ENCODE assay signal across 8 cellular contexts in the genomic region with DNA sequence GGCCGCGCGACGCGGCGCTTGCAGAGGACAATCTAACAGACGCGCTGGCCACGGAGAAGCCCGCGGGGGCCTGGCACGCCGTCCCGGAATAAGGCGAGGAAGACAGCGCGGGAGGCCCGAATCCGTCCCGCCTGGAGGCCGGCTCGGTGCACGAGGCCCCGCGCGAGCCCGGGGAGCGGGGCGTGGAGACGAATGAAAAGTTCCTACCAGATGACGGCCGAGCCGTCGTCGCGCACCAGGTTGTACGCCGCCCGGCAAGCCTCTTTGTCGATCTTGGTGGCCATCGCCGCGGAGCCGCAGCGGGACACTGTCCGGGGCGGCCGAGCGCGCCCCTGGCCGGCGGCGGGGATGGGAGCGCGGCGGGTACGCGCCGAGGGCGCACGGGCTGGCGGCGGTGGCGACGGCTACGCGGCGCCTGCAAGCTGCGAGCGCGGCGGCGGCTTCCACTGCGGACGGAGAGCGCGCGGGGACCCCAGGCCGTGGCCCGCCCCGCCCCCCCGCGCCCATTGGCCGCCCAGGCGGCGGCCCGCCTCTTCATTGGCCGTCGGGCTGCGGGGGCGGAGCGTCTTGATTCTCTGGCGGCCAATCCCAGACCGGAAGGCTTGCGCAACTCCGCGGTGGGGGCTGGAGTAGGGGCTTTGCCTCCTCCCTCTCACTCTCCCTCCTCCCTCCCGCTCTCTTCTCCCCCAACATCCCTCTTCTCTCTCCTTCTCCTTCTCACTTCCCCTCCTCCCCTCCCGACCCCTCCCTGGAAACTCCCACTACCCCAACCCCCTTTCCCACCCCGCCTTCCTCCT. TPM values are rescaled to one million over a fixed set of nuclear protein-coding genes. Genes with fewer than 3 reads are reported as not detected.
DNase-seq lines count a peak whose midpoint lies in the region; FAIRE-seq and TF ChIP-seq lines count a peak whose summit lies in the region.

A gene with protein sequence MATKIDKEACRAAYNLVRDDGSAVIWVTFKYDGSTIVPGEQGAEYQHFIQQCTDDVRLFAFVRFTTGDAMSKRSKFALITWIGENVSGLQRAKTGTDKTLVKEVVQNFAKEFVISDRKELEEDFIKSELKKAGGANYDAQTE (minus strand): TSS at position 448 of the 797 bp plus-strand sequence. CDS start 164 bp downstream, at position 284.

- H2BK15ac ChIP-seq in H1 (ENCODE audit: low read length) (no peak within 1 kb of the TSS), mesendoderm (replicated peaks; ENCODE audit: low read depth) (peak within 1 kb of the TSS; percentile 37)

- H2BK120ac ChIP-seq in H1 (replicated peaks; ENCODE audit: low read depth, low read length) (no peak within 1 kb of the TSS), mesendoderm (ENCODE audit: low read depth, low read length) (peak within 1 kb of the TSS; percentile 17)

- H3K4me1 ChIP-seq in H1 (replicated peaks in 1 of 4; ENCODE audit: control insufficient read depth in 3 of 4, insufficient read depth in 4 of 4, low read length in 3 of 4) (peaks cover 6 to 21% (median 13%) of the 10 kb centered on the region in 4 experiments), mesendoderm (ENCODE audit: control insufficient read depth, low read depth, low read length) (peaks cover 2% of the 10 kb centered on the region)

- H3K18ac ChIP-seq in H1 (ENCODE audit: extremely low read depth, low read length): peak within 1 kb of the TSS; percentile 86
- peak within 1 kb of the TSS; percentile 69 for H3K18ac ChIP-seq in mesendoderm (ENCODE audit: low read length)

- H3K9ac ChIP-seq in H1 (replicated peaks in 1 of 4; ENCODE audit: extremely low read depth in 1 of 4, low read depth in 3 of 4, low read length in 3 of 4) (peak within 1 kb of the TSS; percentile 19 to 91 (median 59); a peak in 6 of 7 replicates), mesendoderm (ENCODE audit: low read length) (peak within 1 kb of the TSS; percentile 85)

- H3K36me3 ChIP-seq in H1 (ENCODE audit: control insufficient read depth in 2 of 4, insufficient read depth in 4 of 4, low read length in 3 of 4) (peaks cover 0 to 7% (median 2%) of the 10 kb centered on the region in 4 experiments; a peak in 3 of 8 replicates), mesendoderm (ENCODE audit: control insufficient read depth, insufficient read depth, low read length) (no peaks in the 10 kb centered on the region)

- POLR2A ChIA-PET in H1 (lab: Charles Lee; ENCODE audit: partially characterized antibody): interaction anchor here (1.0 to 2.1 kb wide), 10 partner anchors 7 to 112 kb away, joined by 3 to 11 read pairs (median 4); a partner anchor contains a TSS

- CTCF ChIA-PET in H1 (lab: Charles Lee; ENCODE audit: partially characterized antibody): interaction anchor here (0.7 to 2.2 kb wide), 7 partner anchors 86 to 559 kb away, joined by 3 to 7 read pairs (median 3); no protein-coding TSS in a partner anchor

- peak within 1 kb of the TSS; percentile 56; the same call in 1 of the 2 replicates for H3K27ac ChIP-seq in H1 (ENCODE audit: low read depth, low read length)
- peak within 1 kb of the TSS; percentile 75 for H3K27ac ChIP-seq in mesendoderm (ENCODE audit: low read depth, low read length)

- no peak within 1 kb of the TSS for H3K14ac ChIP-seq in H1 (ENCODE audit: insufficient read length)

- no peak within 1 kb of the TSS for H3K56ac ChIP-seq in H1 (replicated peaks; ENCODE audit: insufficient read length, low read depth, low read length)
- peak within 1 kb of the TSS; percentile 90 for H3K56ac ChIP-seq in mesendoderm (ENCODE audit: low read length)

- peak within 1 kb of the TSS; percentile 75; the same call in 1 of the 2 replicates for H2BK20ac ChIP-seq in H1 (ENCODE audit: low read length)

- DNase-seq in CMK (ENCODE audit: low read depth): peak; percentile 95
- DNase-seq in GM20000 (ENCODE audit: low spot score): peak; percentile 97
- DNase-seq in HT1080 (ENCODE audit: low read depth): peak; percentile 98
- DNase-seq in NOMO-1 treated with DMSO at 0.1 percent for 48 hours (lab: John Stamatoyannopoulos, UW; ENCODE audit: unreplicated experiment): peak; percentile 95
- peak; percentile 91 to 94 for DNase-seq in activated CD8-positive, alpha-beta memory T cell treated with anti-CD3 and anti-CD28 coated beads for 4 hours (ENCODE audit: low read depth in 2 of 2)
- DNase-seq in H1 (ENCODE audit: low read depth in 1 of 2, low spot score in 2 of 2): peak; percentile 79 to 90
- peak; percentile 99 for DNase-seq in mesendoderm
- DNase-seq in stimulated activated CD8-positive, alpha-beta memory T cell treated with anti-CD3 and anti-CD28 coated beads, Interleukin-12 subunit alpha, Interleukin-12 subunit beta, amount 100 ng/mL, for 4 hours (ENCODE audit: low read depth): peak; percentile 94

- H3K4me3 ChIP-seq in H1 (ENCODE audit: extremely low read depth in 1 of 4, insufficient read depth in 2 of 4, low read depth in 3 of 4, low read length in 4 of 4) (peak within 1 kb of the TSS; percentile 73 to 88 (median 78)), mesendoderm (ENCODE audit: low read length) (peak within 1 kb of the TSS; percentile 81)

- H2AK5ac ChIP-seq in H1 (ENCODE audit: low read depth, low read length) (no peak within 1 kb of the TSS), mesendoderm (ENCODE audit: low read length) (no peak within 1 kb of the TSS)

- H2AFZ ChIP-seq in H1 (ENCODE audit: low read length): peak within 1 kb of the TSS; percentile 54; the same call in 1 of the 2 replicates

- H3K23me2 ChIP-seq in H1 (ENCODE audit: low read depth, low read length): peaks cover 8% of the 10 kb centered on the region; the same call in 1 of the 2 replicates

- FAIRE-seq in H1 (lab: Jason Lieb, UNC): no peak

- no peak for TF ChIP-seq CTCF in GM20000 (IDR thresholded peaks at IDR 0.05; ENCODE audit: extremely low read depth, missing control alignments)
- no peak for TF ChIP-seq CTCF in H1 (IDR thresholded peaks at IDR 0.05; ENCODE audit: control extremely low read depth in 1 of 3, insufficient read depth in 1 of 3, low read depth in 1 of 3, low read length in 3 of 3)

- peaks cover 4 to 11% of the 10 kb centered on the region in 2 experiments for H4K20me1 ChIP-seq in H1 (replicated peaks in 1 of 2; ENCODE audit: control insufficient read depth in 1 of 2, insufficient read depth in 2 of 2, low read length in 2 of 2)

- H4K8ac ChIP-seq in H1 (ENCODE audit: extremely low read depth, insufficient read depth, low read length): peak within 1 kb of the TSS; percentile 92
- H4K8ac ChIP-seq in mesendoderm (ENCODE audit: low read depth, low read length): no peak within 1 kb of the TSS

- no peak within 1 kb of the TSS for H3K23ac ChIP-seq in H1 (ENCODE audit: insufficient read length)
- no peak within 1 kb of the TSS for H3K23ac ChIP-seq in mesendoderm (ENCODE audit: low read length)

- no peaks in the 10 kb centered on the region for H3K9me3 ChIP-seq in H1 (ENCODE audit: insufficient read depth in 2 of 2, low read depth in 1 of 2, low read length in 1 of 2)

- peaks cover 0 to 32% of the 10 kb centered on the region in 2 experiments; a peak in 2 of 4 replicates for H3K79me2 ChIP-seq in H1 (ENCODE audit: control insufficient read depth in 1 of 2, insufficient read depth in 2 of 2, low read length in 2 of 2)
- peaks cover 29% of the 10 kb centered on the region for H3K79me2 ChIP-seq in mesendoderm (ENCODE audit: control insufficient read depth, insufficient read depth, low read length)

- no peak; a peak in 1 of 3 replicates for TF ChIP-seq POLR2A in H1 (IDR thresholded peaks at IDR 0.05; ENCODE audit: control extremely low read depth in 1 of 2, low read depth in 2 of 2, low read length in 2 of 2)

- H2BK12ac ChIP-seq in H1 (ENCODE audit: low read depth, low read length): peak within 1 kb of the TSS; percentile 60

- no peak within 1 kb of the TSS for H4K91ac ChIP-seq in H1 (replicated peaks; ENCODE audit: insufficient read length, low read length)

- H4K5ac ChIP-seq in H1 (ENCODE audit: insufficient read length, low read depth, low read length) (peak within 1 kb of the TSS; percentile 18), mesendoderm (ENCODE audit: low read length) (no peak within 1 kb of the TSS)

- TF ChIP-seq RAD21 in H1 (IDR thresholded peaks at IDR 0.05 in 1 of 2, conservative IDR thresholded peaks at IDR 0.05 in 1 of 2; ENCODE audit: low read depth in 2 of 2, low read length in 2 of 2): no peak

- H2BK5ac ChIP-seq in H1 (ENCODE audit: low read depth, low read length) (peak within 1 kb of the TSS; percentile 79; the same call in 1 of the 2 replicates), mesendoderm (ENCODE audit: low read length) (peak within 1 kb of the TSS; percentile 89)

- H3K79me1 ChIP-seq in H1 (ENCODE audit: low read depth, low read length) (0 out of 2 replicates have a peak, but pooled peaks cover 7% of the 10 kb centered on the region), mesendoderm (ENCODE audit: low read length) (peaks cover 9% of the 10 kb centered on the region)

- WGBS in H1 (ENCODE audit: extremely low coverage in 1 of 2, insufficient coverage in 1 of 2, insufficient read length in 1 of 2, insufficient replicate concordance in 2 of 2, low coverage in 1 of 2, low lambda C conversion rate in 2 of 2, missing lambda C conversion rate in 1 of 2), 2 experiments: 1% methylated on average over 31 of the region's 100 CpGs; no CpG with 5 or more reads in 1 of the 2 experiments
- no CpG with 5 or more reads among the region's 100 CpGs for WGBS in mesendoderm (ENCODE audit: extremely low coverage, insufficient coverage, low lambda C conversion rate)

- H3K4me2 ChIP-seq in H1 (ENCODE audit: insufficient read depth in 1 of 2, low read depth in 2 of 2, low read length in 2 of 2) (peak within 1 kb of the TSS; percentile 87 to 89), mesendoderm (ENCODE audit: low read length) (peak within 1 kb of the TSS; percentile 90)

- TF ChIP-seq EP300 in H1 (IDR thresholded peaks at IDR 0.05; ENCODE audit: borderline replicate concordance in 1 of 2, low read depth in 2 of 2, low read length in 2 of 2): no peak

- peaks cover 0 to 5% (median 3%) of the 10 kb centered on the region in 4 experiments; a peak in 2 of 7 replicates for H3K27me3 ChIP-seq in H1 (replicated peaks in 1 of 4; ENCODE audit: control insufficient read depth in 3 of 4, extremely low read depth in 1 of 4, insufficient read depth in 3 of 4, low read length in 3 of 4)
- H3K27me3 ChIP-seq in mesendoderm (ENCODE audit: insufficient read depth, low read length, poor library complexity): no peaks in the 10 kb centered on the region

- no peak within 1 kb of the TSS for H3K4ac ChIP-seq in H1 (replicated peaks; ENCODE audit: insufficient read length, low read depth, low read length)
- H3K4ac ChIP-seq in mesendoderm (ENCODE audit: low read depth, low read length): peak within 1 kb of the TSS; percentile 66

RNA-seq across cellular contexts. Expression of the gene that starts here (rescaled TPM):
- 187 and 217 TPM in 2 replicates for total RNA-seq in HT1080 (2014; rRNA removed; shearing (Covaris generic))
- polyA plus RNA-seq in HT1080 (2015; cell fraction: cytosol; rRNA removed): 312 and 324 TPM in 2 replicates
- polyA plus RNA-seq in HT1080 (2015; cell fraction: nucleus; rRNA removed): 73.4 and 82.7 TPM in 2 replicates
- 183 TPM in 2 replicates for total RNA-seq in H1 (2021; fragmentation: NEBNext Ultra II Directional; extraction: Animal tissue kit (Norgen Biotek cat#: 25700))
- 59.2 and 89.0 TPM in 2 replicates for polyA plus RNA-seq in H1 (2011; rRNA removed)
- 69.0 TPM for polyA plus RNA-seq in H1 (2011; cell fraction: cytosol; rRNA removed)
- 66.9 TPM for polyA plus RNA-seq in H1 (2011; cell fraction: nucleus; rRNA removed)
- 130 to 155 TPM (median 146 TPM) in 4 replicates for polyA plus RNA-seq in H1 (2012, experiment 1 of 2)
- polyA plus RNA-seq in H1 (2012, experiment 2 of 2): 218 TPM
- polyA plus RNA-seq in H1 (2013, experiment 1 of 2): 116 TPM
- polyA plus RNA-seq in H1 (2013, experiment 2 of 2): 122 TPM
- 20.0 and 39.8 TPM in 2 replicates for polyA minus RNA-seq in H1 (2011; rRNA and poly(A)+ RNA removed)
- polyA minus RNA-seq in H1 (2011; cell fraction: cytosol; rRNA and poly(A)+ RNA removed): 41.8 TPM
- 27.7 TPM for polyA minus RNA-seq in H1 (2011; cell fraction: nucleus; rRNA and poly(A)+ RNA removed)
- 102 TPM for polyA plus RNA-seq in mesendoderm (2013, experiment 1 of 2)
- 104 TPM for polyA plus RNA-seq in mesendoderm (2013, experiment 2 of 2)

Comparison
In these comparisons a context has a peak if more than half of its experiments do, and no peak if none do; other contexts are left out.
1. Peak in every context shown above with its lines: DNase-seq, H3K4me3 ChIP-seq and H3K27ac ChIP-seq.